In the genomic region with DNA sequence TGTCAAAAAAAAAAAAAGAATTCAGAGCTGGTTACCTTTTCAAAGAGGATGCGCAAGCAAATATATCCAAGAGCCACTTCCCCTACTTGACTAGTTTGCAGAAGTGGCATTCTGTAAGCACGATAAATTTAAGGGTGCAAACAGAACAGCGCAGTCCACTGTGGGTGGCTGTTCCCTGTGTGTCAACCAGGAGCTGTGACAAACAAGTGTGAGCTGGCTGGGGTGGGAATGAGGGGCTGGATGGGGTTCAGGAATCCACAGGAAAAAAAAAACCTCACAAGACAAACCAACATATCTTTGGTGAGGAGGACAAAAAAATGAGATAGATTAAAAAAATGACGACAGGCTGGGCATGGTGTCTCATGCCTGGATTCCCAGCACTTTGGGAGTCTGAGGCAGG, we compare ENCODE assay signal across 27 cellular contexts.
"Had no signal": no experiment of that assay in that cellular context is flagged by ENCODE, and none has a peak within 500 bp of the region (broad histone marks: within the 10 kb centered on the region; RNA-seq: fewer than 3 reads in every experiment).

No MANE protein-coding gene starts in this region.

- ATAC-seq: activated CD8-positive, alpha-beta T cell treated with anti-CD3 and anti-CD28 coated beads for 36 hours; activated naive CD4-positive, alpha-beta T cell treated with anti-CD3 and anti-CD28 coated beads, Interleukin-2, amount 50 U/mL, for 72 hours; activated naive CD8-positive, alpha-beta T cell treated with anti-CD3 and anti-CD28 coated beads, Interleukin-2, amount 50 U/mL, for 24 hours; activated T-cell treated with anti-CD3 and anti-CD28 coated beads, Interleukin-2, amount 50 U/mL, for 4 hours; body of pancreas; Panc1; Right ventricle myocardium inferior; T-cell had no signal

- DNase-seq: activated CD4-positive, CD25-positive, alpha-beta regulatory T cell; activated CD8-positive, alpha-beta memory T cell treated with anti-CD3 and anti-CD28 coated beads, Interleukin-2, amount 50 U/mL, for 48 hours; activated CD8-positive, alpha-beta T cell treated with anti-CD3 and anti-CD28 coated beads for 36 hours; activated effector memory CD4-positive, alpha-beta T cell treated with anti-CD3 and anti-CD28 coated beads, Interleukin-2, amount 50 U/mL, for 16 hours; activated naive CD4-positive, alpha-beta T cell treated with Interleukin-2 at 50 U/mL for 16 hours; activated naive CD8-positive, alpha-beta T cell treated with anti-CD3 and anti-CD28 coated beads, Interleukin-2, amount 50 U/mL, for 24 hours; activated T-cell treated with anti-CD3 and anti-CD28 coated beads, Interleukin-2, amount 50 U/mL, for 4 hours; amniotic stem cell; body of pancreas; central memory CD4-positive, alpha-beta T cell; Kasumi-1; KBM-7; NCI-H1105; NCI-H1436; NCI-H1694 treated with DMSO at 0.1 percent for 48 hours; NCI-H2029 treated with DMSO at 0.1 percent for 48 hours; NCI-H510A treated with DMSO at 0.1 percent for 48 hours; NCI-H69; NK-92 treated with Interleukin-12 subunit alpha and Interleukin-12 subunit beta, amount 100 ng/mL, for 24 hours; OCI-M1; RPMI8226; T-cell; T-helper 2 cell; T1000 had no signal
